10 cellular contexts compared by ENCODE assay signal in the genomic region with DNA sequence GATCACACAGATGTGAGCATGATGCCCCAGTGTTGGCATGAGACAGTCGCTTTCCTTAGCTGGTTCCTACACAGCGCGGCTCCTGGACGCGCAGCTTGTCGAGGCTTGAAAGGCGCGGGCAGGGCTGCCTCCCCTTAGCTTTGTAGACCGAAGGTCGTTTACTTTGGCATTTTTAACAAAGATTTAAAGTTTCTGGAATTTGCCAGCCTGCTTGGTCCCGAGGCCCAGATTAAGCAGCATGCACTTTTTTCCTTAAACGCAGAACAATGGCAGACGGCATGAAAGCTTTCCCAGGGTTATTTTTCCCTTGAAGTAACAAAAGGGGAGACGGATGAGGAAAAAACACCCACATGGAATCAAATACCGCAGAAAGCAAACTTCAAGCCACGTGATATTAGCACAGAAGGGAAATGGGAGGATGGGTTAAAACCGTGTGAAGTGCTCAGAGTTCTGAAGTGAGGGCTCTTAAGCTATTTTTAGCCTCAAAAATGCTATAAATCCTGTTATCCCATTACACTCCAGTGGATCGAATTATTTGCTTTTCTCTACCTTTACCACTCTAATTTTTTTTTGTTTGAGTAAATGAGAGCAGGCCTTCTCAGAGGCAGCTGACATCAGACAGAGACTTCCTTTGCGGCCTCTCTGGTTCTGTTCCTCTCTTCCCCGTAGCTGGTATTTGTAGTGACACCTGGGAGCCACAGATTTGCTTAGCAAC. TPM values are rescaled to one million over a fixed set of nuclear protein-coding genes. Genes with fewer than 3 reads are reported as not detected.
DNase-seq lines count a peak whose midpoint lies in the region; ATAC-seq, FAIRE-seq and TF ChIP-seq lines count a peak whose summit lies in the region.
"Had no signal": no experiment of that assay in that cellular context is flagged by ENCODE, and none has a peak within 500 bp of the region (broad histone marks: within the 10 kb centered on the region; RNA-seq: fewer than 3 reads in every experiment).

No MANE protein-coding gene starts in this region.

- no peak for DNase-seq in stimulated activated naive CD8-positive, alpha-beta T cell treated with anti-CD3 and anti-CD28 coated beads, Interleukin-15, amount 100 ng/mL, for 72 hours
- DNase-seq in stimulated activated naive CD8-positive, alpha-beta T cell treated with anti-CD3 and anti-CD28 coated beads, Interleukin-15, Interleukin-2, amounts not matched to agents 100 U/mL and 50 U/mL, for 24 hours = no peak
- DNase-seq in ascending aorta (ENCODE audit: low spot score in 2 of 2) (no peak), HepG2 (ENCODE audit: low spot score) (peak; percentile 92), NCI-H146 treated with DMSO at 0.1 percent for 48 hours (lab: John Stamatoyannopoulos, UW; ENCODE audit: unreplicated experiment) (no peak), A172 (ENCODE audit: low spot score) (no peak)
- DNase-seq: C1 segment of cervical spinal cord; NK-92 treated with Interleukin-12 subunit alpha and Interleukin-12 subunit beta, amount 100 ng/mL, for 24 hours had no signal

- peak; percentile 83 for FAIRE-seq in HepG2 (lab: Jason Lieb, UNC)

- peak overlapping the region; percentile 62 for H3K9ac ChIP-seq in HepG2 (ENCODE audit: insufficient read depth, low read depth, low read length)

- TF ChIP-seq EP300 in HepG2 (IDR thresholded peaks at IDR 0.05; ENCODE audit: low read depth in 2 of 2, low read length in 2 of 2) (peak; percentile 14 to 48; a peak in 2 of 4 replicates), HepG2 (CRISPR knock-in tag; IDR thresholded peaks at IDR 0.05; ENCODE audit: borderline replicate concordance) (no peak; the same call in 1 of the 2 replicates)

- in situ Hi-C loops in HepG2 (cut with HindIII; ENCODE audit: extremely low pct_ligation_motif_present, low pct_unique_long_range_greater_than_20kb) = no loop called here

- TF ChIP-seq CTCF in ascending aorta (IDR thresholded peaks at IDR 0.05) = no peak
- TF ChIP-seq CTCF in HepG2 (CRISPR knock-in tag; IDR thresholded peaks at IDR 0.05) = no peak

- peaks cover 20% of the 10 kb centered on the region for H3K4me1 Mint-ChIP-seq in stimulated activated naive CD8-positive, alpha-beta T cell treated with anti-CD3 and anti-CD28 coated beads, Interleukin-15, amount 100 ng/mL, for 72 hours

- 16% methylated on average over 20 of the region's 20 CpGs for WGBS in HepG2 (ENCODE audit: low lambda C conversion rate)

- H3K27ac Mint-ChIP-seq in stimulated activated naive CD8-positive, alpha-beta T cell treated with anti-CD3 and anti-CD28 coated beads, Interleukin-15, amount 100 ng/mL, for 72 hours = peak overlapping the region in 1 of 2 donors; percentile 40

- TF ChIP-seq RAD21 in HepG2 (CRISPR knock-in tag; IDR thresholded peaks at IDR 0.05) = peak; percentile 54; the same call in 1 of the 2 replicates

- H2AFZ ChIP-seq in HepG2 (ENCODE audit: low read length) = peak overlapping the region; percentile 60

- H3K79me2 ChIP-seq in HepG2 (ENCODE audit: insufficient read depth, low read length) = peaks cover 59% of the 10 kb centered on the region

- H3K4me1 ChIP-seq in ascending aorta (peaks cover 7 to 25% of the 10 kb centered on the region in 2 donors), HepG2 (ENCODE audit: insufficient read depth, low read length) (peaks cover 53% of the 10 kb centered on the region)

- H3K27me3 ChIP-seq in ascending aorta (no peaks in the 10 kb centered on the region), HepG2 (ENCODE audit: control insufficient read depth in 1 of 2, insufficient read depth in 2 of 2, low read length in 2 of 2) (no peaks in the 10 kb centered on the region)

- intact Hi-C loops in ascending aorta (cut with DNase I) = loop anchor here (2.0 to 5.0 kb wide), 3 partner anchors 52 to 102 kb away; no protein-coding TSS in a partner anchor
- intact Hi-C loops in HepG2 (cut with micrococcal nuclease; ENCODE audit: unreplicated experiment) = loop anchor here (2.0 kb wide), 1 partner anchor 55 kb away; a partner anchor contains a TSS

- H3K4me3 ChIP-seq in ascending aorta (peak overlapping the region in 1 of 2 donors; percentile 4), HepG2 (replicated peaks in 1 of 3; ENCODE audit: insufficient read depth in 1 of 3, low read depth in 2 of 3, low read length in 3 of 3) (peak overlapping the region in 2 of 3 experiments; percentile 41 to 44; a peak in 5 of 6 replicates)

- TF ChIP-seq POLR2A in HepG2 (IDR thresholded peaks at IDR 0.05; ENCODE audit: insufficient read depth in 1 of 2, low read depth in 2 of 2, low read length in 2 of 2) = no peak

- no peaks in the 10 kb centered on the region for H4K20me1 ChIP-seq in HepG2 (ENCODE audit: insufficient read depth, low read length)

- POLR2A ChIA-PET in HepG2 (lab: Yijun Ruan, JAX) = interaction anchor here (1.0 to 2.0 kb wide), 13 partner anchors 8 to 126 kb away, joined by 3 to 12 read pairs (median 5); a partner anchor contains a TSS

- CTCF ChIA-PET in HepG2 (lab: Yijun Ruan, JAX; ENCODE audit: low intra/inter-chr PET ratio, low total read pairs) = no interaction called here

- ATAC-seq in stimulated activated naive CD8-positive, alpha-beta T cell treated with anti-CD3 and anti-CD28 coated beads, Interleukin-15, amount 100 ng/mL, for 72 hours = peak; percentile 86
- ATAC-seq in stimulated activated naive CD8-positive, alpha-beta T cell treated with anti-CD3 and anti-CD28 coated beads, Interleukin-15, Interleukin-2, amounts not matched to agents 100 U/mL and 50 U/mL, for 24 hours = no peak
- ATAC-seq in HepG2 = peak; percentile 89
- ATAC-seq in HG03571 (IDR thresholded peaks at IDR 0.05; ENCODE audit: unreplicated experiment) = no peak
- no peak for ATAC-seq in HG03457 (IDR thresholded peaks at IDR 0.05; ENCODE audit: unreplicated experiment)

- H3K4me2 ChIP-seq in HepG2 (ENCODE audit: low read depth, low read length) = peak overlapping the region; percentile 78

- no peaks in the 10 kb centered on the region for H3K27me3 Mint-ChIP-seq in stimulated activated naive CD8-positive, alpha-beta T cell treated with anti-CD3 and anti-CD28 coated beads, Interleukin-15, amount 100 ng/mL, for 72 hours

- H3K36me3 ChIP-seq in ascending aorta (no peaks in the 10 kb centered on the region), HepG2 (replicated peaks in 1 of 2; ENCODE audit: control insufficient read depth in 1 of 2, insufficient read depth in 2 of 2, low read length in 2 of 2) (peaks cover 3 to 20% of the 10 kb centered on the region in 2 experiments; a peak in 3 of 5 replicates)

- H3K27ac ChIP-seq in ascending aorta = peak overlapping the region; percentile 9 to 64
- H3K27ac ChIP-seq in HepG2 (ENCODE audit: extremely low read length, insufficient read depth, low read length) = peak overlapping the region; percentile 90

- TSS peak; percentile 45 for BruUV-seq in HepG2 (replicated peaks; lab: Mats Ljungman, UMichigan)

- peaks cover 0 to 3% of the 10 kb centered on the region in 2 donors for H3K9me3 Mint-ChIP-seq in stimulated activated naive CD8-positive, alpha-beta T cell treated with anti-CD3 and anti-CD28 coated beads, Interleukin-15, amount 100 ng/mL, for 72 hours

- no peaks in the 10 kb centered on the region for H3K9me3 ChIP-seq in ascending aorta
- no peaks in the 10 kb centered on the region for H3K9me3 ChIP-seq in HepG2 (ENCODE audit: low read length)

- H3K4me3 Mint-ChIP-seq in stimulated activated naive CD8-positive, alpha-beta T cell treated with anti-CD3 and anti-CD28 coated beads, Interleukin-15, amount 100 ng/mL, for 72 hours = peak overlapping the region in 1 of 2 donors; percentile 45

TF ChIP-seq in HepG2, 621 proteins besides CTCF, POLR2A, EP300 and RAD21 (continues in another document):
- TF ChIP-seq SMAD1 (CRISPR knock-in tag; IDR thresholded peaks at IDR 0.05; ENCODE audit: borderline replicate concordance, low read depth) = no peak
- 0 out of 2 replicates have a peak, but pooled peaks have one; percentile 35 for TF ChIP-seq RCOR2 (CRISPR knock-in tag; IDR thresholded peaks at IDR 0.05)
- TF ChIP-seq PPARG (CRISPR knock-in tag; conservative IDR thresholded peaks at IDR 0.05) = peak; percentile 76
- no peak for TF ChIP-seq NFE2L1 (CRISPR knock-in tag; IDR thresholded peaks at IDR 0.05; ENCODE audit: borderline replicate concordance)
- TF ChIP-seq HMG20B (CRISPR knock-in tag; conservative IDR thresholded peaks at IDR 0.05) = 0 out of 2 replicates have a peak, but pooled peaks have one; percentile 18
- TF ChIP-seq ZNF547 (CRISPR knock-in tag; IDR thresholded peaks at IDR 0.05) = no peak
- no peak for TF ChIP-seq ZMYM3 (CRISPR knock-in tag; IDR thresholded peaks at IDR 0.05)
- TF ChIP-seq RARA (CRISPR knock-in tag; IDR thresholded peaks at IDR 0.05) = peak; percentile 33; the same call in 1 of the 2 replicates
- TF ChIP-seq POLR2G (IDR thresholded peaks at IDR 0.05; ENCODE audit: low read depth, low read length) = peak; percentile 49
- peak; percentile 22; the same call in 1 of the 2 replicates for TF ChIP-seq TSC22D2 (CRISPR knock-in tag; IDR thresholded peaks at IDR 0.05; ENCODE audit: borderline replicate concordance)
- peak; percentile 87 for TF ChIP-seq ZNF605 (CRISPR knock-in tag; IDR thresholded peaks at IDR 0.05)

RNA-seq across cellular contexts. Expression of a gene that starts 55.7 kb away (rescaled TPM):
- 72.6 TPM for total RNA-seq in ascending aorta
- 14.8 and 16.8 TPM in 2 replicates for total RNA-seq in HepG2 (2016; rRNA removed; fragmentation: Illumina TruSeq; extraction: Trizol)
- total RNA-seq in HepG2 (2016; cell fraction: cytosol; rRNA removed; fragmentation: Illumina TruSeq; extraction: Trizol; ENCODE audit: low read depth) = 22.8 and 25.5 TPM in 2 replicates
- total RNA-seq in HepG2 (2016; cell fraction: insoluble cytoplasmic fraction; rRNA removed; fragmentation: Illumina TruSeq; extraction: Trizol) = 15.0 and 18.3 TPM in 2 replicates
- total RNA-seq in HepG2 (2016; cell fraction: membrane; rRNA removed; fragmentation: Illumina TruSeq; extraction: Trizol) = 27.5 and 27.7 TPM in 2 replicates
- total RNA-seq in HepG2 (2016; cell fraction: nucleus; rRNA removed; fragmentation: Illumina TruSeq; extraction: Trizol) = 28.5 and 41.7 TPM in 2 replicates
- 37.5 and 48.9 TPM in 2 replicates for polyA plus RNA-seq in HepG2 (2011; rRNA removed)
- 22.7 and 29.0 TPM in 2 replicates for polyA plus RNA-seq in HepG2 (2011; cell fraction: cytosol; rRNA removed)
- 178 and 216 TPM in 2 replicates for polyA plus RNA-seq in HepG2 (2011; cell fraction: nucleus; rRNA removed)
- 24.2 and 33.9 TPM in 2 replicates for polyA plus RNA-seq in HepG2 (2012)
- polyA plus RNA-seq in HepG2 (2016; cell fraction: cytosol; fragmentation: Illumina TruSeq; extraction: Trizol; ENCODE audit: low read depth) = 23.0 and 27.5 TPM in 2 replicates
- 31.5 and 44.8 TPM in 2 replicates for polyA plus RNA-seq in HepG2 (2016; cell fraction: insoluble cytoplasmic fraction; fragmentation: Illumina TruSeq; extraction: Trizol; ENCODE audit: low read depth)
- polyA plus RNA-seq in HepG2 (2016; cell fraction: membrane; fragmentation: Illumina TruSeq; extraction: Trizol; ENCODE audit: low read depth) = 52.0 and 66.4 TPM in 2 replicates
- 112 and 136 TPM in 2 replicates for polyA plus RNA-seq in HepG2 (2016; cell fraction: nucleus; fragmentation: Illumina TruSeq; extraction: Trizol; ENCODE audit: insufficient read depth, low read depth)
- polyA minus RNA-seq in HepG2 (2011; rRNA and poly(A)+ RNA removed; ENCODE audit: low replicate concordance) = 6.3 and 50.0 TPM in 2 replicates
- 39.0 and 60.4 TPM in 2 replicates for polyA minus RNA-seq in HepG2 (2011; cell fraction: cytosol; rRNA and poly(A)+ RNA removed)
- 83.3 and 89.8 TPM in 2 replicates for polyA minus RNA-seq in HepG2 (2011; cell fraction: nucleus; rRNA and poly(A)+ RNA removed)
- 3.7 and 5.2 TPM in 2 replicates for total RNA-seq in A172 (2014; rRNA removed; shearing (Covaris generic))

Comparison
In these comparisons a context has a peak if more than half of its experiments do, and no peak if none do; other contexts are left out.
1. ATAC-seq: peak in stimulated activated naive CD8-positive, alpha-beta T cell treated with anti-CD3 and anti-CD28 coated beads, Interleukin-15, amount 100 ng/mL, for 72 hours (single experiment) and HepG2 (single experiment); none in stimulated activated naive CD8-positive, alpha-beta T cell treated with anti-CD3 and anti-CD28 coated beads, Interleukin-15, Interleukin-2, amounts not matched to agents 100 U/mL and 50 U/mL, for 24 hours (single experiment), HG03571 (single experiment) and HG03457 (single experiment).